Comparison of ENCODE assay signal across 9 cellular contexts in the genomic region with DNA sequence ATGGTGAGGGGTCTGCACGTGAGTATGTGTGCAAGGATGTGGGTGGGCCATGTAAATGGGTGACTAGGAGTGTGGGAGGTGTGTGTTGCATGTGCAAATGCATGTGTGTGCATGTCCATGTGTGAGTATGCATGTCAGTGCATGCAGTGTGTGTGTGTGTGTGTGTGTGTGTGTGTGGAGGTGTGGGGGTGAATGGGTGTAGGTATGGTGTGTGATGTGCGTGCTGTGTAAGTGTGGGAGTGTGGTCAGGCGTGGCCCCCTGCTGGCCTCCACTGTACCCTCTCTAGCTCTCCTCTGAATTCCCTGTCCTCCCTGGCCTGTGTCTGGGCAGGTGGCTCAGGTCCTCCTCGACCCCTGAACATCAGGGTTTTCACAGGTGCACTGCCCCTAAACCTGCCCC.
DNase-seq lines count a peak whose midpoint lies in the region; ATAC-seq and TF ChIP-seq lines count a peak whose summit lies in the region.
"Had no signal": no experiment of that assay in that cellular context is flagged by ENCODE, and none has a peak within 500 bp of the region (broad histone marks: within the 10 kb centered on the region; RNA-seq: fewer than 3 reads in every experiment).

No MANE protein-coding gene starts in this region.

- TF ChIP-seq CTCF in GM12864 (IDR thresholded peaks at IDR 0.05; ENCODE audit: low read depth, low read length, missing control alignments) (peak; percentile 9), foreskin fibroblast (IDR thresholded peaks at IDR 0.05; ENCODE audit: low read depth, low read length) (peak; percentile 25)

- DNase-seq in GM12864 (ENCODE audit: low read depth) (no peak), SK-N-DZ (ENCODE audit: low spot score) (peak; percentile 54), foreskin fibroblast (no peak), sciatic nerve (ENCODE audit: low spot score) (no peak)
- DNase-seq in activated CD4-positive, alpha-beta T cell treated with anti-CD3 and anti-CD28 coated beads, Interleukin-2, amount 50 U/mL, for 1 hour: no peak
- DNase-seq: MM.1S, T-helper 9 cell had no signal

- ATAC-seq in sciatic nerve (peak; percentile 29), HG03139 (IDR thresholded peaks at IDR 0.05; ENCODE audit: unreplicated experiment) (no peak), GM18867 (IDR thresholded peaks at IDR 0.05; ENCODE audit: unreplicated experiment) (no peak)

- intact Hi-C loops in sciatic nerve (cut with DNase I): no loop called here

- H3K4me3 ChIP-seq in GM12864 (ENCODE audit: low read depth, low read length): no peak overlapping the region
- H3K4me3 ChIP-seq in foreskin fibroblast (ENCODE audit: low read depth in 1 of 2, low read length in 2 of 2): no peak overlapping the region
